ENCODE assay signal across 18 cellular contexts in genomic region chr1:206521002-206521585, GRCh38. TPM values are rescaled to one million over a fixed set of nuclear protein-coding genes. Genes with fewer than 3 reads are reported as not detected.
DNase-seq lines count a peak whose midpoint lies in the region; ATAC-seq and TF ChIP-seq lines count a peak whose summit lies in the region.
"Had no signal": no experiment of that assay in that cellular context is flagged by ENCODE, and none has a peak within 500 bp of the region (broad histone marks: within the 10 kb centered on the region; RNA-seq: fewer than 3 reads in every experiment).

No MANE protein-coding gene starts in this region.

- H3K27me3 ChIP-seq in hepatocyte (no peaks in the 10 kb centered on the region), upper lobe of right lung (no peaks in the 10 kb centered on the region), transverse colon (no peaks in the 10 kb centered on the region)

- no peak for TF ChIP-seq EP300 in transverse colon (IDR thresholded peaks at IDR 0.05; ENCODE audit: low read depth)

- DNase-seq in activated naive CD8-positive, alpha-beta T cell treated with anti-CD3 and anti-CD28 coated beads, Interleukin-2, amount 10 ng/mL, durations not matched to agents 7 days and 5 days, result no peak
- no peak for DNase-seq in activated naive CD8-positive, alpha-beta T cell treated with anti-CD3 and anti-CD28 coated beads, Interleukin-2, amount 50 U/mL, for 24 hours
- DNase-seq in NCI-H510A treated with DMSO at 0.1 percent for 48 hours (lab: John Stamatoyannopoulos, UW), result peak; percentile 91
- peak; percentile 49 for DNase-seq in hepatocyte (ENCODE audit: low spot score)
- DNase-seq in upper lobe of right lung, result peak; percentile 62
- DNase-seq in LoVo (ENCODE audit: low spot score), result no peak
- DNase-seq in transverse colon, result no peak
- no peak for DNase-seq in NCI-H1694 (lab: John Stamatoyannopoulos, UW)
- DNase-seq: activated effector memory CD4-positive, alpha-beta T cell treated with Interleukin-2 at 50 U/mL for 16 hours; CD4-positive, CD25-positive, alpha-beta regulatory T cell; immature natural killer cell; IMR-90; NCI-H526; RPMI8226; stimulated activated CD4-positive, alpha-beta T cell treated with anti-CD3 and anti-CD28 coated beads, Interleukin-4, amount 100 ng/mL, for 1 hour; stimulated activated CD8-positive, alpha-beta memory T cell treated with anti-CD3 and anti-CD28 coated beads, Interleukin-4, amount 100 ng/mL, for 48 hours had no signal

- H3K36me3 ChIP-seq in hepatocyte (replicated peaks; ENCODE audit: insufficient read depth, low read depth), result no peaks in the 10 kb centered on the region
- H3K36me3 ChIP-seq in upper lobe of right lung, result no peaks in the 10 kb centered on the region
- H3K36me3 ChIP-seq in transverse colon, result no peaks in the 10 kb centered on the region

- 55% methylated on average over 6 of the region's 6 CpGs for WGBS in hepatocyte (ENCODE audit: low lambda C conversion rate, missing lambda C conversion rate)
- WGBS in transverse colon (ENCODE audit: low coverage in 1 of 2), 2 donors, result 20 to 60% methylated on average over 1 to 6 of the region's 6 CpGs

- H3K36me3 Mint-ChIP-seq in activated naive CD8-positive, alpha-beta T cell treated with anti-CD3 and anti-CD28 coated beads, Interleukin-2, amount 10 ng/mL, durations not matched to agents 7 days and 5 days, result no peaks in the 10 kb centered on the region
- no peaks in the 10 kb centered on the region for H3K36me3 Mint-ChIP-seq in activated naive CD8-positive, alpha-beta T cell treated with anti-CD3 and anti-CD28 coated beads, Interleukin-2, amount 50 U/mL, for 24 hours (ENCODE audit: low read depth)
- H3K36me3 Mint-ChIP-seq: CD4-positive, CD25-positive, alpha-beta regulatory T cell had no signal

- no peak for TF ChIP-seq POLR2A in transverse colon (IDR thresholded peaks at IDR 0.05)

- H2AFZ ChIP-seq in hepatocyte, result no peak overlapping the region

- no peaks in the 10 kb centered on the region for H3K79me2 ChIP-seq in hepatocyte

- POLR2A ChIA-PET in activated naive CD8-positive, alpha-beta T cell treated with anti-CD3 and anti-CD28 coated beads, Interleukin-2, amount 10 ng/mL, durations not matched to agents 7 days and 5 days (lab: Charles Lee), result interaction anchor here (0.5 to 0.7 kb wide), 2 partner anchors 26 to 35 kb away, joined by 4 to 7 read pairs; no protein-coding TSS in a partner anchor

- H3K4me3 ChIP-seq in hepatocyte (no peak overlapping the region), upper lobe of right lung (no peak overlapping the region), transverse colon (no peak overlapping the region)
- H3K4me3 ChIP-seq: A549 had no signal

- H3K4me1 ChIP-seq in hepatocyte (ENCODE audit: insufficient read depth), result peaks cover 6% of the 10 kb centered on the region
- no peaks in the 10 kb centered on the region for H3K4me1 ChIP-seq in upper lobe of right lung
- no peaks in the 10 kb centered on the region for H3K4me1 ChIP-seq in transverse colon

- peaks cover 2% of the 10 kb centered on the region for H3K27me3 Mint-ChIP-seq in activated naive CD8-positive, alpha-beta T cell treated with anti-CD3 and anti-CD28 coated beads, Interleukin-2, amount 10 ng/mL, durations not matched to agents 7 days and 5 days
- no peaks in the 10 kb centered on the region for H3K27me3 Mint-ChIP-seq in activated naive CD8-positive, alpha-beta T cell treated with anti-CD3 and anti-CD28 coated beads, Interleukin-2, amount 50 U/mL, for 24 hours
- H3K27me3 Mint-ChIP-seq: CD4-positive, CD25-positive, alpha-beta regulatory T cell had no signal

- in situ Hi-C loops in transverse colon (cut with MboI; ENCODE audit: low pct_ligation_motif_present in 1 of 4, low pct_unique_long_range_greater_than_20kb in 1 of 4, low sequenced_read_pairs in 3 of 4), result no loop called here

- H3K4me1 Mint-ChIP-seq in activated naive CD8-positive, alpha-beta T cell treated with anti-CD3 and anti-CD28 coated beads, Interleukin-2, amount 10 ng/mL, durations not matched to agents 7 days and 5 days, result peaks cover 4% of the 10 kb centered on the region
- peaks cover 7% of the 10 kb centered on the region for H3K4me1 Mint-ChIP-seq in activated naive CD8-positive, alpha-beta T cell treated with anti-CD3 and anti-CD28 coated beads, Interleukin-2, amount 50 U/mL, for 24 hours
- H3K4me1 Mint-ChIP-seq: immature natural killer cell had no signal

- H3K9me2 ChIP-seq in hepatocyte (replicated peaks; ENCODE audit: insufficient read depth), result no peaks in the 10 kb centered on the region

- no peak overlapping the region for H3K4me3 Mint-ChIP-seq in activated naive CD8-positive, alpha-beta T cell treated with anti-CD3 and anti-CD28 coated beads, Interleukin-2, amount 10 ng/mL, durations not matched to agents 7 days and 5 days
- H3K4me3 Mint-ChIP-seq in activated naive CD8-positive, alpha-beta T cell treated with anti-CD3 and anti-CD28 coated beads, Interleukin-2, amount 50 U/mL, for 24 hours, result no peak overlapping the region
- H3K4me3 Mint-ChIP-seq: CD4-positive, CD25-positive, alpha-beta regulatory T cell; immature natural killer cell; T-helper 1 cell treated with Interleukin-12 subunit alpha and Interleukin-12 subunit beta and Interleukin-4 antibody, amounts not matched to agents 30 μg/mL and 1 μg/mL, for 36 hours had no signal

- no peak for TF ChIP-seq CTCF in hepatocyte (IDR thresholded peaks at IDR 0.05; ENCODE audit: poor library complexity)
- TF ChIP-seq CTCF in upper lobe of right lung (IDR thresholded peaks at IDR 0.05), result no peak
- no peak for TF ChIP-seq CTCF in transverse colon (IDR thresholded peaks at IDR 0.05)

- no peak overlapping the region for H3K4me2 ChIP-seq in hepatocyte
- H3K4me2 ChIP-seq: A549 had no signal

- H3K27ac Mint-ChIP-seq in activated naive CD8-positive, alpha-beta T cell treated with anti-CD3 and anti-CD28 coated beads, Interleukin-2, amount 10 ng/mL, durations not matched to agents 7 days and 5 days, result peak overlapping the region; percentile 18
- no peak overlapping the region for H3K27ac Mint-ChIP-seq in activated naive CD8-positive, alpha-beta T cell treated with anti-CD3 and anti-CD28 coated beads, Interleukin-2, amount 50 U/mL, for 24 hours
- H3K27ac Mint-ChIP-seq: immature natural killer cell; T-helper 1 cell treated with Interleukin-12 subunit alpha and Interleukin-12 subunit beta and Interleukin-4 antibody, amounts not matched to agents 30 μg/mL and 1 μg/mL, for 36 hours had no signal

- ATAC-seq in activated naive CD8-positive, alpha-beta T cell treated with anti-CD3 and anti-CD28 coated beads, Interleukin-2, amount 10 ng/mL, durations not matched to agents 7 days and 5 days (ENCODE audit: low read depth), result no peak
- no peak for ATAC-seq in activated naive CD8-positive, alpha-beta T cell treated with anti-CD3 and anti-CD28 coated beads, Interleukin-2, amount 50 U/mL, for 24 hours
- peak; percentile 81 for ATAC-seq in upper lobe of right lung
- ATAC-seq: A549 had no signal

- H3K9me3 Mint-ChIP-seq in activated naive CD8-positive, alpha-beta T cell treated with anti-CD3 and anti-CD28 coated beads, Interleukin-2, amount 10 ng/mL, durations not matched to agents 7 days and 5 days, result no peaks in the 10 kb centered on the region
- H3K9me3 Mint-ChIP-seq in activated naive CD8-positive, alpha-beta T cell treated with anti-CD3 and anti-CD28 coated beads, Interleukin-2, amount 50 U/mL, for 24 hours, result no peaks in the 10 kb centered on the region
- H3K9me3 Mint-ChIP-seq: CD4-positive, CD25-positive, alpha-beta regulatory T cell; immature natural killer cell; T-helper 1 cell treated with Interleukin-12 subunit alpha and Interleukin-12 subunit beta and Interleukin-4 antibody, amounts not matched to agents 30 μg/mL and 1 μg/mL, for 36 hours had no signal

- H3K27ac ChIP-seq in hepatocyte (no peak overlapping the region), upper lobe of right lung (no peak overlapping the region), transverse colon (no peak overlapping the region)
- H3K27ac ChIP-seq: A549 had no signal

- H4K20me1 ChIP-seq in hepatocyte (ENCODE audit: insufficient read depth, poor library complexity, severe bottlenecking), result no peaks in the 10 kb centered on the region

- intact Hi-C loops in upper lobe of right lung (cut with DNase I) (no loop called here), transverse colon (cut with DNase I; ENCODE audit: low total_unique reads) (no loop called here)

- H3K9me3 ChIP-seq in hepatocyte (ENCODE audit: low read depth) (no peaks in the 10 kb centered on the region), upper lobe of right lung (no peaks in the 10 kb centered on the region), transverse colon (no peaks in the 10 kb centered on the region)
- H3K9me3 ChIP-seq: A549 had no signal

RNA-seq across cellular contexts. Expression of gene RASSF5, which starts 13.8 kb away (rescaled TPM):
- total RNA-seq in activated naive CD8-positive, alpha-beta T cell treated with anti-CD3 and anti-CD28 coated beads, Interleukin-2, amount 10 ng/mL, durations not matched to agents 7 days and 5 days, result 100 to 1,000 TPM; 211 TPM
- total RNA-seq in hepatocyte, result 2.0 TPM in 2 replicates
- polyA plus RNA-seq in hepatocyte, result 1.6 and 2.3 TPM in 2 replicates
- 37.6 TPM for total RNA-seq in upper lobe of right lung
- total RNA-seq in transverse colon, result 10 to 100 TPM in 1 of 4 donors, 1 to 10 TPM in 3; 4.6 to 14.0 (median 7.8) TPM

RNA-seq across cellular contexts. Expression of gene IKBKE, which starts 50.8 kb away (rescaled TPM):
- 10 to 100 TPM; 83.5 to 84.0 TPM for total RNA-seq in activated naive CD8-positive, alpha-beta T cell treated with anti-CD3 and anti-CD28 coated beads, Interleukin-2, amount 10 ng/mL, durations not matched to agents 7 days and 5 days
- total RNA-seq in hepatocyte (6.4 and 7.3 TPM in 2 replicates), upper lobe of right lung (8.5 TPM), transverse colon (10 to 100 TPM; 13.8 to 77.4 (median 17.8) TPM)
- 5.9 and 6.4 TPM in 2 replicates for polyA plus RNA-seq in hepatocyte

Comparison
In these comparisons a context has a peak if more than half of its experiments do, and no peak if none do; other contexts are left out.
1. DNase-seq: peak in NCI-H510A treated with DMSO at 0.1 percent for 48 hours (single experiment), hepatocyte (single experiment) and upper lobe of right lung (single experiment); none in activated naive CD8-positive, alpha-beta T cell treated with anti-CD3 and anti-CD28 coated beads, Interleukin-2, amount 10 ng/mL, durations not matched to agents 7 days and 5 days (single experiment), activated naive CD8-positive, alpha-beta T cell treated with anti-CD3 and anti-CD28 coated beads, Interleukin-2, amount 50 U/mL, for 24 hours (single experiment), LoVo (single experiment), transverse colon (single experiment) and NCI-H1694 (single experiment).